ENCODE assay signal across 1 cellular context in the genomic region with DNA sequence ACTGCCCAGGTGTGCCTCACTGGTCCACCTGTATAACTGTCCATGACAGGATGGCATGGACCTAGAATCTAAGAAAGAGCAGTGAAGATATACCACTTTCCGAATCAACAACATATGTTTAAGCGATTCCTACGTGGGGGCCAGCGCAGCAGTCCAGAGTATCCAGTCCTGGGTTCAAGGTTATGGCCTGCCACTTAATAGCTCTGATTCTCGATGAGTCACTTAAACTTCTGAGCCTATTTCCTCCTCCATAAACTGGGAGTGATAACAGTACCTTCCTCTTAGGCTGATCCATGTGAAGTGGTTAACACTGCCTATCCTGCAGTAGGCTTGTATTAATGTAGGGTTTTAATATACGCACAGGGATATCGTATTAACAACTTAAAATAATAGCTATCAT.
TF ChIP-seq lines count a peak whose summit lies in the region.

No MANE protein-coding gene starts in this region.

TF ChIP-seq in IMR-90, 13 proteins besides CTCF, POLR2A, EP300 and RAD21:
- TF ChIP-seq, protein P1, sequence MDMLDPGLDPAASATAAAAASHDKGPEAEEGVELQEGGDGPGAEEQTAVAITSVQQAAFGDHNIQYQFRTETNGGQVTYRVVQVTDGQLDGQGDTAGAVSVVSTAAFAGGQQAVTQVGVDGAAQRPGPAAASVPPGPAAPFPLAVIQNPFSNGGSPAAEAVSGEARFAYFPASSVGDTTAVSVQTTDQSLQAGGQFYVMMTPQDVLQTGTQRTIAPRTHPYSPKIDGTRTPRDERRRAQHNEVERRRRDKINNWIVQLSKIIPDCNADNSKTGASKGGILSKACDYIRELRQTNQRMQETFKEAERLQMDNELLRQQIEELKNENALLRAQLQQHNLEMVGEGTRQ (IDR thresholded peaks at IDR 0.05; ENCODE audit: low read depth, low read length): no peak
TF ChIP-seq in IMR-90: peak in this region for 0.
